ENCODE assay signal across 8 cellular contexts in genomic region chr3:84959470-84960380, GRCh38. TPM values are rescaled to one million over a fixed set of nuclear protein-coding genes. Genes with fewer than 3 reads are reported as not detected.
DNase-seq lines count a peak whose midpoint lies in the region; TF ChIP-seq lines count a peak whose summit lies in the region.

No MANE protein-coding gene starts in this region.

- peak overlapping the region; percentile 86 to 92 (median 86) for H3K4me3 Mint-ChIP-seq in nephron

- no peaks in the 10 kb centered on the region for H3K9me3 Mint-ChIP-seq in nephron

- DNase-seq in NCI-H1105 (lab: John Stamatoyannopoulos, UW): peak; percentile 26
- peak in 6 of 10 donors; percentile 25 to 54 (median 44) for DNase-seq in dorsolateral prefrontal cortex
- no peak for DNase-seq in GM13977 (ENCODE audit: low spot score)
- no peak for DNase-seq in GM20000 (ENCODE audit: low spot score)
- DNase-seq in kidney glomerular epithelial cell (lab: John Stamatoyannopoulos, UW): no peak
- DNase-seq in NCI-H2196 (lab: John Stamatoyannopoulos, UW; ENCODE audit: unreplicated experiment): no peak

- H3K27ac ChIP-seq in BLaER1 treated with 17β-estradiol and CSF1 and Interleukin-3, amounts not matched to agents 10 nM and 100 nM: no peak overlapping the region
- H3K27ac ChIP-seq in dorsolateral prefrontal cortex: peak overlapping the region; percentile 35 to 96 (median 90)

- H3K9me3 ChIP-seq in BLaER1 treated with 17β-estradiol and CSF1 and Interleukin-3, amounts not matched to agents 10 nM and 100 nM (replicated peaks in 1 of 11): no peaks in the 10 kb centered on the region

- intact Hi-C loops in dorsolateral prefrontal cortex (cut with DNase I): loop anchor here (5.0 to 10.0 kb wide), 6 partner anchors 125 to 613 kb away; no protein-coding TSS in a partner anchor

- in situ Hi-C loops in GM13977 (cut with MboI; ENCODE audit: low pct_unique_long_range_greater_than_20kb, low sequenced_read_pairs, unreplicated experiment): no loop called here

- H3K36me3 Mint-ChIP-seq in nephron (ENCODE audit: low read depth): no peaks in the 10 kb centered on the region

- peak overlapping the region; percentile 35 to 77 (median 70); a peak in 19 of 22 replicates for H3K9ac ChIP-seq in BLaER1 treated with 17β-estradiol and CSF1 and Interleukin-3, amounts not matched to agents 10 nM and 100 nM

- H3K4me1 ChIP-seq in BLaER1 treated with 17β-estradiol and CSF1 and Interleukin-3, amounts not matched to agents 10 nM and 100 nM: peaks cover 0 to 24% (median 15%) of the 10 kb centered on the region in 10 experiments; a peak in 16 of 20 replicates

- peak overlapping the region; percentile 59 to 80 (median 70) for H3K4me3 ChIP-seq in BLaER1 treated with 17β-estradiol and CSF1 and Interleukin-3, amounts not matched to agents 10 nM and 100 nM
- H3K4me3 ChIP-seq in dorsolateral prefrontal cortex: peak overlapping the region; percentile 58 to 95 (median 83)

- H3K27me3 Mint-ChIP-seq in nephron (ENCODE audit: low read depth): peaks cover 62% of the 10 kb centered on the region

- H3K4me1 Mint-ChIP-seq in nephron: peaks cover 31% of the 10 kb centered on the region

- H3K36me3 ChIP-seq in BLaER1 treated with 17β-estradiol and CSF1 and Interleukin-3, amounts not matched to agents 10 nM and 100 nM: no peaks in the 10 kb centered on the region

- peak in 3 of 56 donors; percentile 1 to 5 (median 2) for TF ChIP-seq CTCF in dorsolateral prefrontal cortex (IDR thresholded peaks at IDR 0.05 in 54 of 56, conservative IDR thresholded peaks at IDR 0.05 in 2 of 56; ENCODE audit: low read depth in 1 of 56, partially characterized antibody in 56 of 56)
- TF ChIP-seq CTCF in nephron (IDR thresholded peaks at IDR 0.05; ENCODE audit: unreplicated experiment in 3 of 3): no peak
- no peak for TF ChIP-seq CTCF in GM13977 (IDR thresholded peaks at IDR 0.05; ENCODE audit: extremely low read depth, insufficient read depth, missing control alignments)
- no peak for TF ChIP-seq CTCF in GM20000 (IDR thresholded peaks at IDR 0.05; ENCODE audit: extremely low read depth, missing control alignments)

- peaks cover 20 to 28% (median 25%) of the 10 kb centered on the region in 11 experiments for H3K27me3 ChIP-seq in BLaER1 treated with 17β-estradiol and CSF1 and Interleukin-3, amounts not matched to agents 10 nM and 100 nM
- H3K27me3 ChIP-seq in dorsolateral prefrontal cortex: peaks cover 0 to 2% (median 0%) of the 10 kb centered on the region in 45 donors

- peaks cover 0 to 6% (median 0%) of the 10 kb centered on the region in 11 experiments; a peak in 4 of 22 replicates for H4K20me1 ChIP-seq in BLaER1 treated with 17β-estradiol and CSF1 and Interleukin-3, amounts not matched to agents 10 nM and 100 nM

- H3K4me2 ChIP-seq in BLaER1 treated with 17β-estradiol and CSF1 and Interleukin-3, amounts not matched to agents 10 nM and 100 nM: peak overlapping the region; percentile 85 to 97 (median 95)

- H3K27ac Mint-ChIP-seq in nephron: no peak overlapping the region

RNA-seq across cellular contexts. Expression of gene CADM2, which starts 0.9 kb away (rescaled TPM):
- 100 to 1,000 TPM; 182 to 362 (median 287) TPM for total RNA-seq in dorsolateral prefrontal cortex

Comparison
In these comparisons a context has a peak if more than half of its experiments do, and no peak if none do; other contexts are left out.
1. H3K27ac ChIP-seq: peak in dorsolateral prefrontal cortex (59 of 59); none in BLaER1 treated with 17β-estradiol and CSF1 and Interleukin-3, amounts not matched to agents 10 nM and 100 nM (0 of 11).
2. DNase-seq: peak in NCI-H1105 (single experiment) and dorsolateral prefrontal cortex (6 of 10); none in GM13977 (single experiment), GM20000 (single experiment), kidney glomerular epithelial cell (single experiment) and NCI-H2196 (single experiment).